In genomic region chr17:45231481-45232116, GRCh38 we compare ENCODE assay signal across 8 cellular contexts. TPM values are rescaled to one million over a fixed set of nuclear protein-coding genes. Genes with fewer than 3 reads are reported as not detected.
DNase-seq lines count a peak whose midpoint lies in the region; ATAC-seq and TF ChIP-seq lines count a peak whose summit lies in the region.

No MANE protein-coding gene starts in this region.

- no peaks in the 10 kb centered on the region for H3K9me3 ChIP-seq in HCT116 (ENCODE audit: control insufficient read depth in 1 of 2, insufficient read depth in 1 of 2, low read depth in 1 of 2, low read length in 2 of 2)

- H3K36me3 Mint-ChIP-seq in activated T-helper 1 cell treated with anti-CD3 and anti-CD28 coated beads, Interleukin-12 subunit alpha, Interleukin-12 subunit beta, Interleukin-2, Interleukin-4 antibody, amounts not matched to agents 30 ng/mL and 10 ng/mL and 1 ng/mL, durations not matched to agents 14 hours and 24 hours and 36 hours (ENCODE audit: low read depth): peaks cover 32% of the 10 kb centered on the region

- H3K4me2 ChIP-seq in HCT116 (ENCODE audit: low read length): peak overlapping the region; percentile 65

- H4K20me1 ChIP-seq in HCT116 (ENCODE audit: insufficient read depth): no peaks in the 10 kb centered on the region

- H3K9me3 Mint-ChIP-seq in activated T-helper 1 cell treated with anti-CD3 and anti-CD28 coated beads, Interleukin-12 subunit alpha, Interleukin-12 subunit beta, Interleukin-2, Interleukin-4 antibody, amounts not matched to agents 30 ng/mL and 10 ng/mL and 1 ng/mL, durations not matched to agents 14 hours and 24 hours and 36 hours: no peaks in the 10 kb centered on the region

- no peak for TF ChIP-seq POLR2A in HCT116 (IDR thresholded peaks at IDR 0.05; ENCODE audit: borderline replicate concordance, extremely low read depth, insufficient read depth, insufficient read length)

- CTCF ChIA-PET in BJ (lab: Yijun Ruan, JAX) (interaction anchor here (0.7 to 5.7 kb wide), 14 partner anchors 9 to 194 kb away, joined by 3 to 78 read pairs (median 4); partner anchors contain the start of genes ACBD4, FMNL1 and HEXIM1), HCT116 (lab: Charles Lee) (interaction anchor here (0.7 to 5.9 kb wide), 13 partner anchors 8 to 194 kb away, joined by 3 to 55 read pairs (median 4); partner anchors contain the start of genes ACBD4 and HEXIM1)

- intact Hi-C loops in HCT116 (cut with micrococcal nuclease): loop anchor here (1.0 kb wide), 1 partner anchor 16 kb away; no protein-coding TSS in a partner anchor
- intact Hi-C loops in activated T-helper 1 cell treated with anti-CD3 and anti-CD28 coated beads, Interleukin-12 subunit alpha, Interleukin-12 subunit beta, Interleukin-2, Interleukin-4 antibody, amounts not matched to agents 30 ng/mL and 10 ng/mL and 1 ng/mL, durations not matched to agents 14 hours and 24 hours and 36 hours (cut with micrococcal nuclease): no loop called here

- no peak for TF ChIP-seq RAD21 in HCT116 (IDR thresholded peaks at IDR 0.05; ENCODE audit: low read depth)

- H3K4me1 Mint-ChIP-seq in activated T-helper 1 cell treated with anti-CD3 and anti-CD28 coated beads, Interleukin-12 subunit alpha, Interleukin-12 subunit beta, Interleukin-2, Interleukin-4 antibody, amounts not matched to agents 30 ng/mL and 10 ng/mL and 1 ng/mL, durations not matched to agents 14 hours and 24 hours and 36 hours (ENCODE audit: low read depth): peaks cover 88% of the 10 kb centered on the region

- no peak overlapping the region for H2AFZ ChIP-seq in HCT116 (ENCODE audit: low read depth, low read length, poor library complexity, severe bottlenecking)

- no peaks in the 10 kb centered on the region for H3K9me2 ChIP-seq in HCT116 (ENCODE audit: insufficient read depth)

- no peak overlapping the region; the same call in 1 of the 2 replicates for H3K27ac ChIP-seq in HCT116 (ENCODE audit: low read depth, low read length)

- POLR2A ChIA-PET in BJ (lab: Charles Lee): no interaction called here
- POLR2A ChIA-PET in HCT116 (lab: Charles Lee): interaction anchor here (1.3 to 2.3 kb wide), 2 partner anchors 83 to 96 kb away, joined by 4 to 7 read pairs; partner anchors contain the start of genes ACBD4 and HEXIM1

- TF ChIP-seq CTCF in BJ (IDR thresholded peaks at IDR 0.05; ENCODE audit: insufficient read depth, low read depth, low read length) (peak; percentile 44), HCT116 (IDR thresholded peaks at IDR 0.05 in 2 of 3, conservative IDR thresholded peaks at IDR 0.05 in 1 of 3; ENCODE audit: borderline replicate concordance in 1 of 3, insufficient read depth in 1 of 3, low read depth in 2 of 3, low read length in 2 of 3) (peak in 2 of 3 experiments; percentile 63 to 75; a peak in 5 of 6 replicates)

- H3K4me3 ChIP-seq in BJ (ENCODE audit: low read depth, low read length): no peak overlapping the region
- no peak overlapping the region for H3K4me3 ChIP-seq in HCT116 (replicated peaks in 1 of 2; ENCODE audit: low read depth in 1 of 2, low read length in 2 of 2)

- H3K9ac ChIP-seq in HCT116 (ENCODE audit: low read length): 0 out of 2 replicates have a peak overlapping the region, but pooled peaks have one; percentile 33

- RAD21 ChIA-PET in HCT116 (lab: Charles Lee; ENCODE audit: low non-redundant PET in 1 of 2, low total read pairs in 2 of 2, uncharacterized antibody in 2 of 2, unreplicated experiment in 2 of 2): interaction anchor here (1.5 to 2.0 kb wide), 3 partner anchors 12 to 96 kb away, joined by 6 to 7 read pairs (median 6); partner anchors contain the start of gene ACBD4 (in 2 of the 2)

- H3K27ac Mint-ChIP-seq in activated T-helper 1 cell treated with anti-CD3 and anti-CD28 coated beads, Interleukin-12 subunit alpha, Interleukin-12 subunit beta, Interleukin-2, Interleukin-4 antibody, amounts not matched to agents 30 ng/mL and 10 ng/mL and 1 ng/mL, durations not matched to agents 14 hours and 24 hours and 36 hours: peak overlapping the region; percentile 62

- BruUV-seq in HCT116 (replicated peaks; lab: Mats Ljungman, UMichigan): no TSS peak

- peaks cover 31 to 60% of the 10 kb centered on the region in 2 experiments for H3K4me1 ChIP-seq in HCT116 (ENCODE audit: control insufficient read depth in 1 of 2, insufficient read depth in 2 of 2, low read length in 2 of 2)

- H3K4me3 Mint-ChIP-seq in activated T-helper 1 cell treated with anti-CD3 and anti-CD28 coated beads, Interleukin-12 subunit alpha, Interleukin-12 subunit beta, Interleukin-2, Interleukin-4 antibody, amounts not matched to agents 30 ng/mL and 10 ng/mL and 1 ng/mL, durations not matched to agents 14 hours and 24 hours and 36 hours: peak overlapping the region; percentile 67

- no peaks in the 10 kb centered on the region for H3K27me3 ChIP-seq in BJ (ENCODE audit: control insufficient read depth, insufficient read depth, low read length)
- no peaks in the 10 kb centered on the region for H3K27me3 ChIP-seq in HCT116 (ENCODE audit: insufficient read depth, low read length)

- H3K27me3 Mint-ChIP-seq in activated T-helper 1 cell treated with anti-CD3 and anti-CD28 coated beads, Interleukin-12 subunit alpha, Interleukin-12 subunit beta, Interleukin-2, Interleukin-4 antibody, amounts not matched to agents 30 ng/mL and 10 ng/mL and 1 ng/mL, durations not matched to agents 14 hours and 24 hours and 36 hours (ENCODE audit: insufficient read depth): no peaks in the 10 kb centered on the region

- no peaks in the 10 kb centered on the region for H3K36me3 ChIP-seq in BJ (ENCODE audit: control insufficient read depth, insufficient read depth, low read length)
- no peaks in the 10 kb centered on the region for H3K36me3 ChIP-seq in HCT116 (ENCODE audit: control insufficient read depth in 1 of 2, insufficient read depth in 2 of 2, low read length in 2 of 2)

- no peaks in the 10 kb centered on the region for H3K79me2 ChIP-seq in HCT116 (ENCODE audit: insufficient read depth, low read length)

- ATAC-seq in HCT116 (peak; percentile 81), left lobe of liver (peak; percentile 37), HG03439 (IDR thresholded peaks at IDR 0.05; ENCODE audit: unreplicated experiment) (no peak), GM21423 (IDR thresholded peaks at IDR 0.05; ENCODE audit: unreplicated experiment) (no peak), GM18520 (IDR thresholded peaks at IDR 0.05; ENCODE audit: unreplicated experiment) (no peak)

- no peak for DNase-seq in BJ (ENCODE audit: low read depth)
- no peak for DNase-seq in HCT116 (ENCODE audit: low read depth, low spot score)
- no peak for DNase-seq in activated T-helper 1 cell treated with anti-CD3 and anti-CD28 coated beads, Interleukin-12 subunit alpha, Interleukin-12 subunit beta, Interleukin-2, Interleukin-4 antibody, amounts not matched to agents 30 ng/mL and 10 ng/mL and 1 ng/mL, durations not matched to agents 14 hours and 24 hours and 36 hours (ENCODE audit: low spot score)
- no peak for DNase-seq in left lobe of liver (ENCODE audit: low spot score)
- DNase-seq in HCEC 1CT: no peak

TF ChIP-seq in HCT116, 20 proteins besides CTCF, POLR2A, EP300 and RAD21:
- TF ChIP-seq SRF (IDR thresholded peaks at IDR 0.05; ENCODE audit: low read depth) (no peak), FOSL1 (IDR thresholded peaks at IDR 0.05; ENCODE audit: low read depth) (no peak), TCF7L2 (IDR thresholded peaks at IDR 0.05; ENCODE audit: borderline replicate concordance, extremely low read depth, insufficient read depth, insufficient read length) (no peak), SIN3A (IDR thresholded peaks at IDR 0.05; ENCODE audit: low read depth) (no peak), EZH2phosphoT487 (IDR thresholded peaks at IDR 0.05; ENCODE audit: borderline replicate concordance) (no peak), CBX3 (IDR thresholded peaks at IDR 0.05; ENCODE audit: low read depth) (no peak), ZNF274 (IDR thresholded peaks at IDR 0.05; ENCODE audit: low read depth, low read length) (no peak), EGR1 (IDR thresholded peaks at IDR 0.05; ENCODE audit: low read depth) (no peak)

RNA-seq across cellular contexts. Expression of gene FMNL1, which starts 9.9 kb away (rescaled TPM):
- 2.0 TPM in 2 replicates for polyA plus RNA-seq in BJ (2011; rRNA removed)
- polyA minus RNA-seq in BJ (2011; rRNA and poly(A)+ RNA removed): 3.0 and 5.8 TPM in 2 replicates
- total RNA-seq in HCT116 (2021; ENCODE audit: unreplicated experiment): 8.2 TPM
- polyA plus RNA-seq in HCT116 (2012): 8.6 and 8.9 TPM in 2 replicates
- 363 and 374 TPM in 2 replicates for total RNA-seq in activated T-helper 1 cell treated with anti-CD3 and anti-CD28 coated beads, Interleukin-12 subunit alpha, Interleukin-12 subunit beta, Interleukin-2, Interleukin-4 antibody, amounts not matched to agents 30 ng/mL and 10 ng/mL and 1 ng/mL, durations not matched to agents 14 hours and 24 hours and 36 hours
- total RNA-seq in left lobe of liver: 3.4 TPM

RNA-seq across cellular contexts. Expression of gene SPATA32, which starts 30.3 kb away (rescaled TPM):
- polyA plus RNA-seq in BJ (2011; rRNA removed): not detected in 2 replicates
- polyA minus RNA-seq in BJ (2011; rRNA and poly(A)+ RNA removed): not detected in 2 replicates
- 0.15 TPM for total RNA-seq in HCT116 (2021; ENCODE audit: unreplicated experiment)
- polyA plus RNA-seq in HCT116 (2012): 0.05 and 0.16 TPM in 2 replicates
- 0.44 and 0.56 TPM in 2 replicates for total RNA-seq in activated T-helper 1 cell treated with anti-CD3 and anti-CD28 coated beads, Interleukin-12 subunit alpha, Interleukin-12 subunit beta, Interleukin-2, Interleukin-4 antibody, amounts not matched to agents 30 ng/mL and 10 ng/mL and 1 ng/mL, durations not matched to agents 14 hours and 24 hours and 36 hours
- not detected for total RNA-seq in left lobe of liver

Comparison
In these comparisons a context has a peak if more than half of its experiments do, and no peak if none do; other contexts are left out.
1. ATAC-seq: peak in HCT116 (single experiment) and left lobe of liver (single experiment); none in HG03439 (single experiment), GM21423 (single experiment) and GM18520 (single experiment).
2. RNA of gene FMNL1, which starts 9.9 kb away (total RNA-seq): 363 to 374 TPM in activated T-helper 1 cell treated with anti-CD3 and anti-CD28 coated beads, Interleukin-12 subunit alpha, Interleukin-12 subunit beta, Interleukin-2, Interleukin-4 antibody, amounts not matched to agents 30 ng/mL and 10 ng/mL and 1 ng/mL, durations not matched to agents 14 hours and 24 hours and 36 hours; 8.2 TPM in HCT116 (single experiment) and 3.4 TPM in left lobe of liver (single experiment); every median in the first group is over 10 times any median in the second.